ENCODE assay signal across 8 cellular contexts in genomic region chr14:33685026-33685425, GRCh38.
"Had no signal": no experiment of that assay in that cellular context is flagged by ENCODE, and none has a peak within 500 bp of the region (broad histone marks: within the 10 kb centered on the region; RNA-seq: fewer than 3 reads in every experiment).

No MANE protein-coding gene starts in this region.

- DNase-seq: GM23248, GOT3, H7, HFFc6, IMR-90 had no signal

- H3K27ac ChIP-seq: GM23248, HL-60 had no signal

- H2AFZ ChIP-seq: GM23248 had no signal

- H3K36me3 ChIP-seq: HAP-1 had no signal

- H3K9me3 ChIP-seq: HAP-1 had no signal

- H3K9ac ChIP-seq: GM23248 had no signal

- H3K4me3 Mint-ChIP-seq: HFFc6 had no signal

- ATAC-seq: HCT116 had no signal

- H3K4me3 ChIP-seq: GM23248, HAP-1 had no signal
